In genomic region chr14:39091716-39092115, GRCh38 we compare ENCODE assay signal across 15 cellular contexts.
"Had no signal": no experiment of that assay in that cellular context is flagged by ENCODE, and none has a peak within 500 bp of the region (broad histone marks: within the 10 kb centered on the region; RNA-seq: fewer than 3 reads in every experiment).

No MANE protein-coding gene starts in this region.

- H3K36me3 ChIP-seq: prostate gland had no signal

- H3K27me3 ChIP-seq: adrenal gland, gastrocnemius medialis, sigmoid colon, upper lobe of left lung had no signal

- H3K27ac Mint-ChIP-seq: nephron progenitor cell had no signal

- H3K9me3 ChIP-seq: gastrocnemius medialis, prostate gland, sigmoid colon, upper lobe of left lung had no signal

- H3K4me1 Mint-ChIP-seq: nephron progenitor cell had no signal

- H3K9me3 Mint-ChIP-seq: nephron progenitor cell had no signal

- DNase-seq: activated CD8-positive, alpha-beta memory T cell treated with anti-CD3 and anti-CD28 coated beads, Interleukin-2, amount 50 U/mL, for 4 hours; adrenal gland; cortex of kidney; effector CD8-positive, alpha-beta T cell; gastrocnemius medialis; islet precursor cell; mammary epithelial cell; nephron progenitor cell; SHP77; sigmoid colon; stimulated activated CD4-positive, alpha-beta T cell treated with anti-CD3 and anti-CD28 coated beads, Interleukin-12 subunit alpha, Interleukin-12 subunit beta, amount 100 ng/mL, for 4 hours; stimulated activated naive CD4-positive, alpha-beta T cell treated with Interleukin-2 at 50 U/mL for 16 hours; upper lobe of left lung had no signal

- H3K4me1 ChIP-seq: adrenal gland, gastrocnemius medialis, prostate gland had no signal

- H3K4me3 ChIP-seq: adrenal gland, gastrocnemius medialis, prostate gland, sigmoid colon, upper lobe of left lung had no signal

- H3K4me3 Mint-ChIP-seq: nephron progenitor cell had no signal

- ATAC-seq: gastrocnemius medialis had no signal

- H3K27ac ChIP-seq: adrenal gland, epithelial cell of prostate, gastrocnemius medialis, prostate gland, sigmoid colon, upper lobe of left lung had no signal
